Comparison of ENCODE assay signal across 8 cellular contexts in genomic region chr1:185686996-185687778, GRCh38. TPM values are rescaled to one million over a fixed set of nuclear protein-coding genes. Genes with fewer than 3 reads are reported as not detected.
"Had no signal": no experiment of that assay in that cellular context is flagged by ENCODE, and none has a peak within 500 bp of the region (broad histone marks: within the 10 kb centered on the region; RNA-seq: fewer than 3 reads in every experiment).

No MANE protein-coding gene starts in this region.

- DNase-seq: H9, HCEC 1CT, KG1 had no signal

- H2AFZ ChIP-seq: GM23338 had no signal

- ATAC-seq: GM23338 had no signal

- FAIRE-seq: H1, H54, HTR-8/SVneo had no signal

- H3K4me3 ChIP-seq: GM23338 had no signal

- H3K4me2 ChIP-seq: GM23338 had no signal

RNA-seq across cellular contexts. Expression of gene HMCN1, which starts 47.0 kb away (rescaled TPM):
- polyA plus RNA-seq: IgD-negative memory B cell had no signal
